ENCODE assay signal across 8 cellular contexts in genomic region chr4:46219872-46220271, GRCh38.
"Had no signal": no experiment of that assay in that cellular context is flagged by ENCODE, and none has a peak within 500 bp of the region (broad histone marks: within the 10 kb centered on the region; RNA-seq: fewer than 3 reads in every experiment).

No MANE protein-coding gene starts in this region.

- DNase-seq: GDM1, GF-D8 had no signal

- FAIRE-seq: G401.6, GM12878, GM12891, GM12892, GM18507, GM19239 had no signal

- H3K4me3 ChIP-seq: GM12878 had no signal

- ATAC-seq: GM12878 had no signal
